Comparison of ENCODE assay signal across 1 cellular context in genomic region chr19:38558933-38559332, GRCh38.
TF ChIP-seq lines count a peak whose summit lies in the region.

No MANE protein-coding gene starts in this region.

TF ChIP-seq in HEK293, 187 proteins besides CTCF, POLR2A, EP300 and RAD21:
- TF ChIP-seq ZNF26 (tag by site-specific recombination; IDR thresholded peaks at IDR 0.05), result peak; percentile 99
